Comparison of ENCODE assay signal across 17 cellular contexts in the genomic region with DNA sequence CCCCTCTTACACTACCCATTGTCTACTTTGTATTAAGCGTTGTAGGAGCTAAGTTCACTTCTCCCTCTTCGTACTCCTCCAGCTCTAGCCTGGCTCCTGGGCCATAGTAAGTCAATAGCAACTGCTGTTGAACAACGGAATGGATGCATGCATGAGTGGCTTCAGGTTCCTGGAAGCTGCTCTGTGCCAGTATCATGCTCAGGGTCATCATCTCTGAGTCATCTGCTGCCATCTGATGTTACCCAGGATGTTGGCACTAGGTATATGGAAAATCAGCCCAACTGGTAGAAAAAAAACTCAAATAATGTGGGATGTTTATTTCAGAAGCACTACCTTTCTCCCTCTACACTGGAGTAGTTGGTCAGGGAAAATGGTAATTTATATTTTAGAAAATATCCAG.
"Had no signal": no experiment of that assay in that cellular context is flagged by ENCODE, and none has a peak within 500 bp of the region (broad histone marks: within the 10 kb centered on the region; RNA-seq: fewer than 3 reads in every experiment).

No MANE protein-coding gene starts in this region.

- H3K36me3 ChIP-seq: esophagus squamous epithelium, right atrium auricular region, transverse colon, uterus had no signal

- H3K27me3 ChIP-seq: right atrium auricular region, uterus had no signal

- DNase-seq: activated CD4-positive, alpha-beta T cell treated with anti-CD3 and anti-CD28 coated beads for 48 hours; activated CD4-positive, CD25-positive, alpha-beta regulatory T cell; activated CD8-positive, alpha-beta T cell treated with anti-CD3 and anti-CD28 coated beads for 36 hours; activated naive CD4-positive, alpha-beta T cell; activated naive CD8-positive, alpha-beta T cell treated with anti-CD3 and anti-CD28 coated beads, Interleukin-2, amount 10 ng/mL, durations not matched to agents 7 days and 5 days; activated T-cell treated with anti-CD3 and anti-CD28 coated beads, Interleukin-2, amount 50 U/mL, for 1 hour; anterior cingulate cortex; caudate nucleus; effector memory CD8-positive, alpha-beta T cell; esophagus squamous epithelium; mucosa of descending colon; naive B cell; stimulated activated CD4-positive, alpha-beta T cell treated with anti-CD3 and anti-CD28 coated beads, Interleukin-2, amount 100 ng/mL, for 24 hours; stimulated activated naive CD4-positive, alpha-beta T cell treated with Interleukin-2 at 50 U/mL for 16 hours; transverse colon; uterus had no signal

- H3K4me1 ChIP-seq: esophagus squamous epithelium, right atrium auricular region, transverse colon, uterus had no signal

- H3K4me3 ChIP-seq: esophagus squamous epithelium, mucosa of descending colon, right atrium auricular region, transverse colon, uterus had no signal

- H3K9me3 ChIP-seq: mucosa of descending colon, right atrium auricular region, transverse colon, uterus had no signal

- H3K27ac ChIP-seq: esophagus squamous epithelium, right atrium auricular region, transverse colon, uterus had no signal
